8 cellular contexts compared by ENCODE assay signal in genomic region chr3:184338538-184338945, GRCh38. TPM values are rescaled to one million over a fixed set of nuclear protein-coding genes. Genes with fewer than 3 reads are reported as not detected.
DNase-seq lines count a peak whose midpoint lies in the region; ATAC-seq and TF ChIP-seq lines count a peak whose summit lies in the region.
"Had no signal": no experiment of that assay in that cellular context is flagged by ENCODE, and none has a peak within 500 bp of the region (broad histone marks: within the 10 kb centered on the region; RNA-seq: fewer than 3 reads in every experiment).

No MANE protein-coding gene starts in this region.

- peak; percentile 83 for DNase-seq in NCI-H1694 treated with DMSO at 0.1 percent for 48 hours (lab: John Stamatoyannopoulos, UW)
- peak in 6 of 7 donors; percentile 40 to 94 (median 64) for DNase-seq in adrenal gland
- DNase-seq in left ventricle myocardium inferior: peak; percentile 85
- peak; percentile 84 for DNase-seq in putamen (ENCODE audit: low spot score)
- no peak for DNase-seq in activated T-cell treated with anti-CD3 and anti-CD28 coated beads, Interleukin-2, amount 50 U/mL, for 24 hours
- DNase-seq in stimulated activated CD4-positive, alpha-beta T cell treated with anti-CD3 and anti-CD28 coated beads, Interleukin-4, amount 100 ng/mL, for 4 hours: no peak

- H3K27me3 ChIP-seq in adrenal gland (no peaks in the 10 kb centered on the region), left ventricle myocardium inferior (ENCODE audit: low read depth) (no peaks in the 10 kb centered on the region)

- intact Hi-C loops in adrenal gland (cut with DNase I) (no loop called here), left ventricle myocardium inferior (cut with micrococcal nuclease) (no loop called here)

- peak overlapping the region in 3 of 5 donors; percentile 60 to 98 (median 97) for H3K27ac ChIP-seq in adrenal gland
- peak overlapping the region; percentile 97 for H3K27ac ChIP-seq in left ventricle myocardium inferior (replicated peaks)

- H3K9me3 Mint-ChIP-seq in activated T-cell treated with anti-CD3 and anti-CD28 coated beads, Interleukin-2, amount 50 U/mL, for 24 hours: no peaks in the 10 kb centered on the region

- no peak for TF ChIP-seq POLR2A in adrenal gland (IDR thresholded peaks at IDR 0.05)

- H3K36me3 ChIP-seq in adrenal gland (replicated peaks in 1 of 2) (peaks cover 0 to 41% of the 10 kb centered on the region in 2 donors), left ventricle myocardium inferior (peaks cover 42% of the 10 kb centered on the region)

- TF ChIP-seq CTCF in adrenal gland (IDR thresholded peaks at IDR 0.05): peak in 2 of 6 experiments; percentile 9 to 13
- peak; percentile 40 for TF ChIP-seq CTCF in left ventricle myocardium inferior (IDR thresholded peaks at IDR 0.05; ENCODE audit: borderline replicate concordance)

- H3K4me3 ChIP-seq in adrenal gland: peak overlapping the region in 1 of 4 donors; percentile 5
- peak overlapping the region; percentile 88 for H3K4me3 ChIP-seq in left ventricle myocardium inferior

- no peaks in the 10 kb centered on the region for H3K9me3 ChIP-seq in adrenal gland (replicated peaks in 1 of 3)
- H3K9me3 ChIP-seq in left ventricle myocardium inferior (replicated peaks): no peaks in the 10 kb centered on the region

- 36 to 80% (median 45%) methylated on average over 5 to 37 of the region's 37 CpGs for whole genome bisulfite sequencing in adrenal gland, 4 donors

- H3K27ac Mint-ChIP-seq in activated T-cell treated with anti-CD3 and anti-CD28 coated beads, Interleukin-2, amount 50 U/mL, for 24 hours: no peak overlapping the region

- peaks cover 40% of the 10 kb centered on the region for H3K4me1 Mint-ChIP-seq in activated T-cell treated with anti-CD3 and anti-CD28 coated beads, Interleukin-2, amount 50 U/mL, for 24 hours (ENCODE audit: low read depth)

- no peaks in the 10 kb centered on the region for H3K27me3 Mint-ChIP-seq in activated T-cell treated with anti-CD3 and anti-CD28 coated beads, Interleukin-2, amount 50 U/mL, for 24 hours

- H3K4me3 Mint-ChIP-seq in activated T-cell treated with anti-CD3 and anti-CD28 coated beads, Interleukin-2, amount 50 U/mL, for 24 hours: no peak overlapping the region

- no peak for ATAC-seq in GM21526 (IDR thresholded peaks at IDR 0.05; ENCODE audit: low FRiP score, unreplicated experiment)

- H3K4me1 ChIP-seq in adrenal gland (replicated peaks in 1 of 2): peaks cover 13 to 37% of the 10 kb centered on the region in 2 donors
- H3K4me1 ChIP-seq in left ventricle myocardium inferior: peaks cover 54% of the 10 kb centered on the region

- peaks cover 34% of the 10 kb centered on the region for H3K36me3 Mint-ChIP-seq in activated T-cell treated with anti-CD3 and anti-CD28 coated beads, Interleukin-2, amount 50 U/mL, for 24 hours (ENCODE audit: low read depth)

RNA-seq across cellular contexts. Expression of gene FAM131A, which starts 1.1 kb away (rescaled TPM):
- total RNA-seq in adrenal gland (10 to 100 TPM; 16.4 to 42.4 (median 33.7) TPM), left ventricle myocardium inferior (30.2 TPM)
- 10 to 100 TPM; 13.3 to 43.0 (median 39.4) TPM for polyA plus RNA-seq in adrenal gland

RNA-seq across cellular contexts. Expression of gene CLCN2, which starts 22.9 kb away (rescaled TPM):
- total RNA-seq in adrenal gland: 10 to 100 TPM in 5 of 8 donors, 1 to 10 TPM in 3; 7.5 to 24.4 (median 14.9) TPM
- 10 to 100 TPM; 11.4 to 27.8 (median 22.3) TPM for polyA plus RNA-seq in adrenal gland
- total RNA-seq in left ventricle myocardium inferior: 1.7 TPM

RNA-seq across cellular contexts. Expression of gene POLR2H, which starts 23.0 kb away (rescaled TPM):
- total RNA-seq in adrenal gland (100 to 1,000 TPM in 1 of 8 donors, 10 to 100 TPM in 7; 63.1 to 101 (median 71.1) TPM), left ventricle myocardium inferior (24.3 TPM)
- polyA plus RNA-seq in adrenal gland: 100 to 1,000 TPM in 2 of 3 donors, 10 to 100 TPM in 1; 87.7 to 199 (median 194) TPM

RNA-seq across cellular contexts. Expression of gene EIF4G1, which starts 24.1 kb away (rescaled TPM):
- total RNA-seq in adrenal gland (100 to 1,000 TPM; 289 to 600 (median 369) TPM), left ventricle myocardium inferior (224 TPM)
- polyA plus RNA-seq in adrenal gland: 100 to 1,000 TPM; 248 to 411 (median 268) TPM

RNA-seq across cellular contexts. Expression of gene THPO, which starts 39.5 kb away (rescaled TPM):
- total RNA-seq in adrenal gland (1 to 10 TPM in 3 of 8 donors, under 1 TPM in 2, not detected in 3; 0.60 to 5.3 (median 2.5) TPM), left ventricle myocardium inferior (0.11 TPM)
- 1 to 10 TPM in 2 of 3 donors, under 1 TPM in 1; 0.82 to 4.4 (median 2.2) TPM for polyA plus RNA-seq in adrenal gland
- total RNA-seq: LHCN-M2 had no signal

Comparison
In these comparisons a context has a peak if more than half of its experiments do, and no peak if none do; other contexts are left out.
1. DNase-seq: peak in NCI-H1694 treated with DMSO at 0.1 percent for 48 hours (single experiment), adrenal gland (6 of 7), left ventricle myocardium inferior (single experiment) and putamen (single experiment); none in activated T-cell treated with anti-CD3 and anti-CD28 coated beads, Interleukin-2, amount 50 U/mL, for 24 hours (single experiment) and stimulated activated CD4-positive, alpha-beta T cell treated with anti-CD3 and anti-CD28 coated beads, Interleukin-4, amount 100 ng/mL, for 4 hours (0 of 2).